In genomic region chrX:102899940-102900916, GRCh38 we compare ENCODE assay signal across 9 cellular contexts. TPM values are rescaled to one million over a fixed set of nuclear protein-coding genes. Genes with fewer than 3 reads are reported as not detected.
DNase-seq lines count a peak whose midpoint lies in the region; ATAC-seq, FAIRE-seq and TF ChIP-seq lines count a peak whose summit lies in the region.
"Had no signal": no experiment of that assay in that cellular context is flagged by ENCODE, and none has a peak within 500 bp of the region (broad histone marks: within the 10 kb centered on the region; RNA-seq: fewer than 3 reads in every experiment).

No MANE protein-coding gene starts in this region.

- H3K9me3 ChIP-seq in left ventricle myocardium inferior (replicated peaks) (no peaks in the 10 kb centered on the region), sigmoid colon (no peaks in the 10 kb centered on the region)

- no peak overlapping the region for H3K27ac Mint-ChIP-seq in activated naive CD4-positive, alpha-beta T cell treated with anti-CD3 and anti-CD28 coated beads, Interleukin-2, amount 50 U/mL, for 72 hours
- H3K27ac Mint-ChIP-seq in stimulated activated memory B cell treated with anti-CD40 and anti-IgM and Interleukin-4, amounts not matched to agents 10 μg/mL and 1 μg/mL and 100 μg/mL, for 72 hours: no peak overlapping the region
- H3K27ac Mint-ChIP-seq: stimulated activated naive CD8-positive, alpha-beta T cell treated with anti-CD3 and anti-CD28 coated beads, Interleukin-15, Interleukin-2, amounts not matched to agents 100 ng/mL and 50 ng/mL, for 24 hours had no signal

- DNase-seq in GM10248 (ENCODE audit: extremely low spot score): peak; percentile 18
- DNase-seq in H54 (ENCODE audit: insufficient read length, low spot score): peak; percentile 3
- DNase-seq in M059J (ENCODE audit: low read depth): peak; percentile 69
- peak; percentile 26 for DNase-seq in SKM-1 treated with dmso at 0.1 percent for 144 hours (lab: John Stamatoyannopoulos, UW; ENCODE audit: unreplicated experiment)
- DNase-seq in activated naive CD4-positive, alpha-beta T cell treated with anti-CD3 and anti-CD28 coated beads, Interleukin-2, amount 50 U/mL, for 72 hours (ENCODE audit: low spot score in 2 of 2): peak in 1 of 2 donors; percentile 71
- peak; percentile 19 for DNase-seq in left ventricle myocardium inferior
- peak; percentile 66 for DNase-seq in sigmoid colon

- peak; percentile 93 for FAIRE-seq in H54 (lab: Jason Lieb, UNC)

- no peak overlapping the region for H3K4me3 Mint-ChIP-seq in stimulated activated memory B cell treated with anti-CD40 and anti-IgM and Interleukin-4, amounts not matched to agents 10 μg/mL and 1 μg/mL and 100 μg/mL, for 72 hours
- H3K4me3 Mint-ChIP-seq: stimulated activated naive CD8-positive, alpha-beta T cell treated with anti-CD3 and anti-CD28 coated beads, Interleukin-15, Interleukin-2, amounts not matched to agents 100 ng/mL and 50 ng/mL, for 24 hours had no signal

- CTCF ChIA-PET in GM10248 (lab: Yijun Ruan, JAX): interaction anchor here (0.6 to 2.2 kb wide), 24 partner anchors 9 to 832 kb away, joined by 3 to 12 read pairs (median 4); no protein-coding TSS in a partner anchor

- H3K27me3 ChIP-seq in left ventricle myocardium inferior (ENCODE audit: low read depth) (no peaks in the 10 kb centered on the region), sigmoid colon (no peaks in the 10 kb centered on the region)

- peak; percentile 64 to 84 for ATAC-seq in activated naive CD4-positive, alpha-beta T cell treated with anti-CD3 and anti-CD28 coated beads, Interleukin-2, amount 50 U/mL, for 72 hours
- ATAC-seq in stimulated activated memory B cell treated with anti-CD40 and anti-IgM and Interleukin-4, amounts not matched to agents 10 μg/mL and 1 μg/mL and 100 μg/mL, for 72 hours: no peak

- intact Hi-C loops in left ventricle myocardium inferior (cut with micrococcal nuclease) (no loop called here), sigmoid colon (cut with DNase I) (loop anchor here (5.0 kb wide), 1 partner anchor 833 kb away; no protein-coding TSS in a partner anchor)

- H3K9me3 Mint-ChIP-seq in activated naive CD4-positive, alpha-beta T cell treated with anti-CD3 and anti-CD28 coated beads, Interleukin-2, amount 50 U/mL, for 72 hours: no peaks in the 10 kb centered on the region
- peaks cover 2% of the 10 kb centered on the region for H3K9me3 Mint-ChIP-seq in stimulated activated memory B cell treated with anti-CD40 and anti-IgM and Interleukin-4, amounts not matched to agents 10 μg/mL and 1 μg/mL and 100 μg/mL, for 72 hours
- H3K9me3 Mint-ChIP-seq: stimulated activated naive CD8-positive, alpha-beta T cell treated with anti-CD3 and anti-CD28 coated beads, Interleukin-15, Interleukin-2, amounts not matched to agents 100 ng/mL and 50 ng/mL, for 24 hours had no signal

- H3K36me3 ChIP-seq in left ventricle myocardium inferior: no peaks in the 10 kb centered on the region
- H3K36me3 ChIP-seq in sigmoid colon: no peaks in the 10 kb centered on the region

- POLR2A ChIA-PET in GM10248 (lab: Yijun Ruan, JAX): no interaction called here

- TF ChIP-seq CTCF in GM10248 (IDR thresholded peaks at IDR 0.05; ENCODE audit: control extremely low read depth, extremely low read depth, low read depth, missing control alignments): peak; percentile 61
- TF ChIP-seq CTCF in left ventricle myocardium inferior (IDR thresholded peaks at IDR 0.05; ENCODE audit: borderline replicate concordance): peak; percentile 65
- TF ChIP-seq CTCF in sigmoid colon (IDR thresholded peaks at IDR 0.05): peak in 3 of 4 experiments; percentile 10 to 47 (median 28)

- H3K4me1 ChIP-seq in left ventricle myocardium inferior (no peaks in the 10 kb centered on the region), sigmoid colon (no peaks in the 10 kb centered on the region)

- H3K27ac ChIP-seq in left ventricle myocardium inferior (replicated peaks) (no peak overlapping the region), sigmoid colon (no peak overlapping the region)

- H3K4me3 ChIP-seq in left ventricle myocardium inferior (no peak overlapping the region), sigmoid colon (no peak overlapping the region)

- no peaks in the 10 kb centered on the region for H3K27me3 Mint-ChIP-seq in stimulated activated memory B cell treated with anti-CD40 and anti-IgM and Interleukin-4, amounts not matched to agents 10 μg/mL and 1 μg/mL and 100 μg/mL, for 72 hours
- H3K27me3 Mint-ChIP-seq: stimulated activated naive CD8-positive, alpha-beta T cell treated with anti-CD3 and anti-CD28 coated beads, Interleukin-15, Interleukin-2, amounts not matched to agents 100 ng/mL and 50 ng/mL, for 24 hours had no signal

- peaks cover 8% of the 10 kb centered on the region for H3K4me1 Mint-ChIP-seq in stimulated activated memory B cell treated with anti-CD40 and anti-IgM and Interleukin-4, amounts not matched to agents 10 μg/mL and 1 μg/mL and 100 μg/mL, for 72 hours

- peaks cover 5% of the 10 kb centered on the region in 2 donors for H3K36me3 Mint-ChIP-seq in activated naive CD4-positive, alpha-beta T cell treated with anti-CD3 and anti-CD28 coated beads, Interleukin-2, amount 50 U/mL, for 72 hours
- peaks cover 16% of the 10 kb centered on the region for H3K36me3 Mint-ChIP-seq in stimulated activated memory B cell treated with anti-CD40 and anti-IgM and Interleukin-4, amounts not matched to agents 10 μg/mL and 1 μg/mL and 100 μg/mL, for 72 hours

- WGBS in sigmoid colon, 2 donors: 45 to 51% methylated on average over 15 of the region's 15 CpGs

- no peak for TF ChIP-seq EP300 in sigmoid colon (IDR thresholded peaks at IDR 0.05)

- TF ChIP-seq POLR2A in H54 (IDR thresholded peaks at IDR 0.05; ENCODE audit: low read depth, low read length): no peak
- TF ChIP-seq POLR2A in sigmoid colon (IDR thresholded peaks at IDR 0.05): no peak

RNA-seq across cellular contexts. Expression of gene RAB40AL, which starts 36.8 kb away (rescaled TPM):
- 0.25 TPM in 1 of 2 replicates, not detected in the other for total RNA-seq in M059J (2014; rRNA removed; shearing (Covaris generic))
- total RNA-seq in activated naive CD4-positive, alpha-beta T cell treated with anti-CD3 and anti-CD28 coated beads, Interleukin-2, amount 50 U/mL, for 72 hours: under 1 TPM in 1 of 2 donors, not detected in 1; 0.60 TPM
- not detected for total RNA-seq in left ventricle myocardium inferior
- 1 to 10 TPM in 3 of 4 donors, under 1 TPM in 1; 0.36 to 3.6 (median 2.5) TPM for total RNA-seq in sigmoid colon
- under 1 TPM in 1 of 3 donors, not detected in 2; 0.19 TPM for polyA plus RNA-seq in sigmoid colon
